In the genomic region with DNA sequence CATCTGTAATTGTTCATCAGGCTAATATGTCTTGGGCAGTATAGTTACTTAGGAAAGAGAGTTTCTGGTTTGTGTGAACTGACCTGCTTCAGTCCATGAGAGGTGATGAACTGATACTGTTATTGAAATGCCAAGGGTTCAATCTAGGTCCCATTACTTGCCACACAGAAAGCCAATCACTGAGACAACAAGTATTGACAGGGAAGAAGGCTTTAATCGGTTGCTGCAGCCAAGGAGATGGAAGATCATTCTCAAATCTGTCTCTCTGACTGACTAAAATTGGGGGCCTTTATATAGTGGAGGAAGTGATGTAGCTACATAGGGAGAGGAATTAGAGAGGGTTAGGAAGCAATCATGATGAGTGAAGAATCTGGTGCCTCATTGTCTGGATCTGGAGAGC, we compare ENCODE assay signal across 22 cellular contexts.
"Had no signal": no experiment of that assay in that cellular context is flagged by ENCODE, and none has a peak within 500 bp of the region (broad histone marks: within the 10 kb centered on the region; RNA-seq: fewer than 3 reads in every experiment).

No MANE protein-coding gene starts in this region.

- DNase-seq: effector CD4-positive, alpha-beta T cell; endodermal cell; foreskin melanocyte; heart left ventricle; hippocampal formation; mesendoderm; naive B cell; occipital lobe; pancreas; psoas muscle; retina; spleen; stimulated activated CD4-positive, alpha-beta T cell treated with anti-CD3 and anti-CD28 coated beads, Interleukin-15, amount 100 ng/mL, for 24 hours; stimulated activated CD4-positive, alpha-beta T cell treated with anti-CD3 and anti-CD28 coated beads, Interleukin-1b, Interleukin-23, amount 100 ng/mL, for 48 hours; stimulated activated CD4-positive, alpha-beta T cell treated with anti-CD3 and anti-CD28 coated beads, Interleukin-4, amount 100 ng/mL, for 24 hours; stimulated activated naive CD8-positive, alpha-beta T cell treated with anti-CD3 and anti-CD28 coated beads, Interleukin-15, amount 100 ng/mL, for 72 hours; transverse colon had no signal

- H3K27ac ChIP-seq: coronary artery, heart left ventricle, pancreas, psoas muscle, spleen, thoracic aorta, transverse colon had no signal

- H3K4me1 Mint-ChIP-seq: naive B cell; nephron; stimulated activated memory B cell treated with anti-CD40 and anti-IgM and Interleukin-4, amounts not matched to agents 10 μg/mL and 1 μg/mL and 100 μg/mL, for 72 hours; stimulated activated naive CD8-positive, alpha-beta T cell treated with anti-CD3 and anti-CD28 coated beads, Interleukin-15, amount 100 ng/mL, for 72 hours had no signal

- ATAC-seq: heart left ventricle; pancreas; psoas muscle; sciatic nerve; stimulated activated memory B cell treated with anti-CD40 and anti-IgM and Interleukin-4, amounts not matched to agents 10 μg/mL and 1 μg/mL and 100 μg/mL, for 72 hours; stimulated activated naive CD8-positive, alpha-beta T cell treated with anti-CD3 and anti-CD28 coated beads, Interleukin-15, amount 100 ng/mL, for 72 hours had no signal

- H3K27ac Mint-ChIP-seq: endodermal cell; stimulated activated memory B cell treated with anti-CD40 and anti-IgM and Interleukin-4, amounts not matched to agents 10 μg/mL and 1 μg/mL and 100 μg/mL, for 72 hours; stimulated activated naive CD8-positive, alpha-beta T cell treated with anti-CD3 and anti-CD28 coated beads, Interleukin-15, amount 100 ng/mL, for 72 hours had no signal

- H3K4me3 ChIP-seq: coronary artery, heart left ventricle, pancreas, psoas muscle, spleen, thoracic aorta, transverse colon had no signal

- H3K4me1 ChIP-seq: heart left ventricle, pancreas, psoas muscle, spleen, transverse colon had no signal

- H3K4me3 Mint-ChIP-seq: endodermal cell; naive B cell; nephron; stimulated activated memory B cell treated with anti-CD40 and anti-IgM and Interleukin-4, amounts not matched to agents 10 μg/mL and 1 μg/mL and 100 μg/mL, for 72 hours; stimulated activated naive CD8-positive, alpha-beta T cell treated with anti-CD3 and anti-CD28 coated beads, Interleukin-15, amount 100 ng/mL, for 72 hours had no signal

- H3K27me3 ChIP-seq: heart left ventricle, pancreas, spleen, transverse colon had no signal

- H3K27me3 Mint-ChIP-seq: stimulated activated naive CD8-positive, alpha-beta T cell treated with anti-CD3 and anti-CD28 coated beads, Interleukin-15, amount 100 ng/mL, for 72 hours had no signal

- H3K9me3 ChIP-seq: pancreas, thoracic aorta, transverse colon had no signal

- H3K36me3 ChIP-seq: heart left ventricle, pancreas, spleen, thoracic aorta, transverse colon had no signal
